11 cellular contexts compared by ENCODE assay signal in genomic region chr10:119663866-119664698, GRCh38. TPM values are rescaled to one million over a fixed set of nuclear protein-coding genes. Genes with fewer than 3 reads are reported as not detected.
A peak's percentile ranks its signal among the peaks of the same experiment; 100 is the strongest.
DNase-seq lines count a peak whose midpoint lies in the region; ATAC-seq, FAIRE-seq and TF ChIP-seq lines count a peak whose summit lies in the region.
"Had no signal": no experiment of that assay in that cellular context is flagged by ENCODE, and none has a peak within 500 bp of the region (broad histone marks: within the 10 kb centered on the region; RNA-seq: fewer than 3 reads in every experiment).

No MANE protein-coding gene starts in this region.

- intact Hi-C loops in kidney (cut with DNase I) (no loop called here), body of pancreas (cut with DNase I) (no loop called here)

- H3K9ac ChIP-seq in kidney (ENCODE audit: low read length in 2 of 2) = no peak overlapping the region

- peak overlapping the region; percentile 53 to 71 for H3K27ac ChIP-seq in kidney (ENCODE audit: low read depth in 2 of 2, low read length in 2 of 2)
- no peak overlapping the region for H3K27ac ChIP-seq in body of pancreas

- H3K4me1 ChIP-seq in kidney (ENCODE audit: control insufficient read depth in 1 of 2, insufficient read depth in 1 of 2, low read depth in 1 of 2, low read length in 2 of 2) (peaks cover 46 to 59% of the 10 kb centered on the region in 2 donors), body of pancreas (peaks cover 54% of the 10 kb centered on the region)

- POLR2A ChIA-PET in activated CD4-positive, alpha-beta memory T cell treated with anti-CD3 and anti-CD28 coated beads, Interleukin-2, amount 10 ng/mL, durations not matched to agents 7 days and 5 days (lab: Charles Lee) = interaction anchor here (0.6 to 5.9 kb wide), 14 partner anchors 11 to 228 kb away, joined by 3 to 111 read pairs (median 4); partner anchors contain the start of genes BAG3, INPP5F, MCMBP and RGS10

- H3K9me3 Mint-ChIP-seq in activated CD4-positive, alpha-beta memory T cell treated with anti-CD3 and anti-CD28 coated beads, Interleukin-2, amount 10 ng/mL, durations not matched to agents 7 days and 5 days = no peaks in the 10 kb centered on the region

- H3K9me3 ChIP-seq in kidney (ENCODE audit: control insufficient read depth in 1 of 2, low read length in 2 of 2) (no peaks in the 10 kb centered on the region), body of pancreas (no peaks in the 10 kb centered on the region)

- H3K36me3 ChIP-seq in kidney (ENCODE audit: control insufficient read depth in 1 of 2, insufficient read depth in 2 of 2, low read length in 2 of 2) (no peaks in the 10 kb centered on the region), body of pancreas (replicated peaks in 1 of 2; ENCODE audit: insufficient read depth in 1 of 2, low read depth in 2 of 2) (no peaks in the 10 kb centered on the region)

- H3K27me3 Mint-ChIP-seq in activated CD4-positive, alpha-beta memory T cell treated with anti-CD3 and anti-CD28 coated beads, Interleukin-2, amount 10 ng/mL, durations not matched to agents 7 days and 5 days = no peaks in the 10 kb centered on the region

- 84 to 87% methylated on average over 12 of the region's 12 CpGs for WGBS in body of pancreas, 2 donors

- TF ChIP-seq POLR2A in body of pancreas (IDR thresholded peaks at IDR 0.05) = no peak

- peak overlapping the region in 1 of 2 donors; percentile 7 for H3K4me3 ChIP-seq in kidney (ENCODE audit: low read length in 2 of 2)
- no peak overlapping the region for H3K4me3 ChIP-seq in body of pancreas

- ATAC-seq in body of pancreas (no peak), HG03521 (IDR thresholded peaks at IDR 0.05; ENCODE audit: unreplicated experiment) (no peak), GM18520 (IDR thresholded peaks at IDR 0.05; ENCODE audit: unreplicated experiment) (no peak)

- CTCF ChIA-PET in activated CD4-positive, alpha-beta memory T cell treated with anti-CD3 and anti-CD28 coated beads, Interleukin-2, amount 10 ng/mL, durations not matched to agents 7 days and 5 days (lab: Charles Lee) = interaction anchor here (0.6 to 2.1 kb wide), 11 partner anchors 10 to 244 kb away, joined by 3 to 7 read pairs (median 4); partner anchors contain the start of gene BAG3

- peak overlapping the region; percentile 67 for H3K4me3 Mint-ChIP-seq in activated CD4-positive, alpha-beta memory T cell treated with anti-CD3 and anti-CD28 coated beads, Interleukin-2, amount 10 ng/mL, durations not matched to agents 7 days and 5 days

- no peak for FAIRE-seq in kidney (lab: Jason Lieb, UNC)
- FAIRE-seq: bronchial epithelial cell had no signal

- peak overlapping the region; percentile 95 for H3K27ac Mint-ChIP-seq in activated CD4-positive, alpha-beta memory T cell treated with anti-CD3 and anti-CD28 coated beads, Interleukin-2, amount 10 ng/mL, durations not matched to agents 7 days and 5 days

- DNase-seq in stimulated activated CD4-positive, alpha-beta T cell treated with anti-CD3 and anti-CD28 coated beads, Interleukin-4, amount 100 ng/mL, for 24 hours = peak; percentile 27
- no peak for DNase-seq in stimulated activated CD4-positive, alpha-beta T cell treated with anti-CD3 and anti-CD28 coated beads, Interleukin-12 subunit alpha, Interleukin-12 subunit beta, amount 100 ng/mL, for 4 hours
- peak; percentile 72 for DNase-seq in activated CD4-positive, alpha-beta memory T cell treated with anti-CD3 and anti-CD28 coated beads, Interleukin-2, amount 10 ng/mL, durations not matched to agents 7 days and 5 days
- DNase-seq in kidney = no peak
- DNase-seq in body of pancreas = no peak
- DNase-seq in GM10266 (ENCODE audit: extremely low spot score) = no peak
- DNase-seq: DMS79 treated with DMSO at 0.1 percent for 48 hours, GOT3 had no signal

- TF ChIP-seq CTCF in kidney (IDR thresholded peaks at IDR 0.05; ENCODE audit: borderline replicate concordance, extremely low read depth, insufficient read depth) = no peak
- no peak for TF ChIP-seq CTCF in body of pancreas (IDR thresholded peaks at IDR 0.05)
- no peak for TF ChIP-seq CTCF in GM10266 (IDR thresholded peaks at IDR 0.05; ENCODE audit: control insufficient read depth, insufficient read depth, low read depth, missing control alignments)

- H3K36me3 Mint-ChIP-seq in activated CD4-positive, alpha-beta memory T cell treated with anti-CD3 and anti-CD28 coated beads, Interleukin-2, amount 10 ng/mL, durations not matched to agents 7 days and 5 days (ENCODE audit: low read depth) = peaks cover 22% of the 10 kb centered on the region

- H3K4me1 Mint-ChIP-seq in activated CD4-positive, alpha-beta memory T cell treated with anti-CD3 and anti-CD28 coated beads, Interleukin-2, amount 10 ng/mL, durations not matched to agents 7 days and 5 days = peaks cover 45% of the 10 kb centered on the region

- H3K27me3 ChIP-seq in body of pancreas = no peaks in the 10 kb centered on the region

RNA-seq across cellular contexts. Expression of gene BAG3, which starts 12.9 kb away (rescaled TPM):
- total RNA-seq in activated CD4-positive, alpha-beta memory T cell treated with anti-CD3 and anti-CD28 coated beads, Interleukin-2, amount 10 ng/mL, durations not matched to agents 7 days and 5 days = 10 to 100 TPM; 26.3 to 27.2 TPM
- total RNA-seq in kidney (42.0 TPM), body of pancreas (10 to 100 TPM; 11.9 to 17.5 TPM)
- polyA plus RNA-seq in kidney (ENCODE audit: insufficient read depth, low read depth, low replicate concordance) = 54.9 TPM

Comparison
In these comparisons a context has a peak if more than half of its experiments do, and no peak if none do; other contexts are left out.
1. DNase-seq: peak in stimulated activated CD4-positive, alpha-beta T cell treated with anti-CD3 and anti-CD28 coated beads, Interleukin-4, amount 100 ng/mL, for 24 hours (single experiment) and activated CD4-positive, alpha-beta memory T cell treated with anti-CD3 and anti-CD28 coated beads, Interleukin-2, amount 10 ng/mL, durations not matched to agents 7 days and 5 days (single experiment); none in stimulated activated CD4-positive, alpha-beta T cell treated with anti-CD3 and anti-CD28 coated beads, Interleukin-12 subunit alpha, Interleukin-12 subunit beta, amount 100 ng/mL, for 4 hours (single experiment), kidney (single experiment), body of pancreas (0 of 4) and GM10266 (single experiment).
2. H3K27ac ChIP-seq: peak in kidney (2 of 2); none in body of pancreas (0 of 4).